ENCODE assay signal across 18 cellular contexts in the genomic region with DNA sequence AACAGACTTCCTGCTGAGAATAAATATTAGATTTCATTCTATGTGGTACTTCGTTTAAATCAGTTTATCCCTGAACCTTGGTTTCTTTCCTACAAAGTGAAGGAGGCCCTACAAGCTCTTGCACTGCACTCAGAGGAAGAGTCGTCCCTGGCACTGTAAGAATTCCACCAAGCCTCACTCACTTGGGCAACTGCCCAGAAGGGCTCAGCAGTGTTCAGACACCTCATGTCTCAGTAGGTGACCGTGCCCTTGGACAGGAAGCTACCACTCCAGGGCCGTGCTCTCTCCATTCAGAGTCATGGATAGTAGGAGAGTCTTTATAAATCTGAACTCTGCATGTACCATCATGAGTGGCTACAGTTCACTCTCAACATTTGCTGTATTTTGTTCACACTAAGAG.
DNase-seq lines count a peak whose midpoint lies in the region; ATAC-seq and TF ChIP-seq lines count a peak whose summit lies in the region.
"Had no signal": no experiment of that assay in that cellular context is flagged by ENCODE, and none has a peak within 500 bp of the region (broad histone marks: within the 10 kb centered on the region; RNA-seq: fewer than 3 reads in every experiment).

No MANE protein-coding gene starts in this region.

- H3K9me3 Mint-ChIP-seq in glutamatergic neuron (ENCODE audit: unreplicated experiment): peaks cover 4% of the 10 kb centered on the region
- no peaks in the 10 kb centered on the region for H3K9me3 Mint-ChIP-seq in activated CD4-positive, alpha-beta memory T cell treated with anti-CD3 and anti-CD28 coated beads, Interleukin-2, amount 10 ng/mL, durations not matched to agents 7 days and 5 days
- H3K9me3 Mint-ChIP-seq: activated T-helper 17 cell treated with anti-CD3 and anti-CD28 coated beads, Interleukin-2, amount 50 U/mL, for 72 hours had no signal

- H3K36me3 Mint-ChIP-seq in glutamatergic neuron (ENCODE audit: unreplicated experiment): peaks cover 7% of the 10 kb centered on the region
- H3K36me3 Mint-ChIP-seq in activated CD4-positive, alpha-beta memory T cell treated with anti-CD3 and anti-CD28 coated beads, Interleukin-2, amount 10 ng/mL, durations not matched to agents 7 days and 5 days (ENCODE audit: low read depth): no peaks in the 10 kb centered on the region

- POLR2A ChIA-PET in activated CD4-positive, alpha-beta memory T cell treated with anti-CD3 and anti-CD28 coated beads, Interleukin-2, amount 10 ng/mL, durations not matched to agents 7 days and 5 days (lab: Charles Lee): no interaction called here

- H3K27ac Mint-ChIP-seq in glutamatergic neuron (ENCODE audit: unreplicated experiment): peak overlapping the region; percentile 94
- no peak overlapping the region for H3K27ac Mint-ChIP-seq in activated CD4-positive, alpha-beta memory T cell treated with anti-CD3 and anti-CD28 coated beads, Interleukin-2, amount 10 ng/mL, durations not matched to agents 7 days and 5 days
- H3K27ac Mint-ChIP-seq: activated T-helper 17 cell treated with anti-CD3 and anti-CD28 coated beads, Interleukin-2, amount 50 U/mL, for 72 hours had no signal

- H3K4me3 Mint-ChIP-seq in glutamatergic neuron (ENCODE audit: unreplicated experiment): peak overlapping the region; percentile 68
- no peak overlapping the region for H3K4me3 Mint-ChIP-seq in activated CD4-positive, alpha-beta memory T cell treated with anti-CD3 and anti-CD28 coated beads, Interleukin-2, amount 10 ng/mL, durations not matched to agents 7 days and 5 days
- H3K4me3 Mint-ChIP-seq: activated T-helper 17 cell treated with anti-CD3 and anti-CD28 coated beads, Interleukin-2, amount 50 U/mL, for 72 hours had no signal

- DNase-seq in AG20443 (ENCODE audit: low spot score) (peak; percentile 35), glutamatergic neuron (no peak), myocyte (ENCODE audit: low read depth) (peak; percentile 59), islet precursor cell (no peak), NCI-H1417 (lab: John Stamatoyannopoulos, UW) (no peak)
- no peak for DNase-seq in activated CD4-positive, alpha-beta memory T cell treated with anti-CD3 and anti-CD28 coated beads, Interleukin-2, amount 10 ng/mL, durations not matched to agents 7 days and 5 days
- DNase-seq: activated CD4-positive, alpha-beta T cell treated with anti-CD3 and anti-CD28 coated beads, Interleukin-2, amount 50 U/mL, for 48 hours; body of pancreas; DMS153; erythroblast; hippocampal formation; KBM-7; NCI-H1694; NCI-H774; SHP77 had no signal

- no peak for TF ChIP-seq CTCF in glutamatergic neuron (IDR thresholded peaks at IDR 0.05; ENCODE audit: partially characterized antibody, unreplicated experiment)

- H3K4me1 Mint-ChIP-seq in glutamatergic neuron (ENCODE audit: low read depth, unreplicated experiment): peaks cover 40% of the 10 kb centered on the region
- no peaks in the 10 kb centered on the region for H3K4me1 Mint-ChIP-seq in activated CD4-positive, alpha-beta memory T cell treated with anti-CD3 and anti-CD28 coated beads, Interleukin-2, amount 10 ng/mL, durations not matched to agents 7 days and 5 days
- H3K4me1 Mint-ChIP-seq: activated T-helper 17 cell treated with anti-CD3 and anti-CD28 coated beads, Interleukin-2, amount 50 U/mL, for 72 hours had no signal

- ATAC-seq in SK-N-SH treated with all-trans-retinoic acid at 6 μM for 48 hours: peak; percentile 90
- ATAC-seq in GM21526 (IDR thresholded peaks at IDR 0.05; ENCODE audit: low FRiP score, unreplicated experiment): no peak
- ATAC-seq: activated T-helper 17 cell treated with anti-CD3 and anti-CD28 coated beads, Interleukin-2, amount 50 U/mL, for 72 hours; body of pancreas had no signal

- peaks cover 2% of the 10 kb centered on the region for H3K27me3 Mint-ChIP-seq in glutamatergic neuron (ENCODE audit: unreplicated experiment)
- peaks cover 37% of the 10 kb centered on the region for H3K27me3 Mint-ChIP-seq in activated CD4-positive, alpha-beta memory T cell treated with anti-CD3 and anti-CD28 coated beads, Interleukin-2, amount 10 ng/mL, durations not matched to agents 7 days and 5 days

- CTCF ChIA-PET in activated CD4-positive, alpha-beta memory T cell treated with anti-CD3 and anti-CD28 coated beads, Interleukin-2, amount 10 ng/mL, durations not matched to agents 7 days and 5 days (lab: Charles Lee): interaction anchor here (1.0 to 1.1 kb wide), 2 partner anchors 11 to 34 kb away, joined by 4 to 6 read pairs; no protein-coding TSS in a partner anchor

TF ChIP-seq in SK-N-SH treated with all-trans-retinoic acid at 6 μM for 48 hours, 23 proteins besides CTCF, POLR2A, EP300 and RAD21:
- TF ChIP-seq ZFP30 (CRISPR knock-in tag; IDR thresholded peaks at IDR 0.05) (no peak), ZFP3 (CRISPR knock-in tag; IDR thresholded peaks at IDR 0.05) (0 out of 2 replicates have a peak, but pooled peaks have one; percentile 9), BACH2 (CRISPR knock-in tag; IDR thresholded peaks at IDR 0.05; ENCODE audit: borderline replicate concordance) (no peak), ZNF565 (CRISPR knock-in tag; conservative IDR thresholded peaks at IDR 0.05; ENCODE audit: low read depth) (no peak), OSR1 (CRISPR knock-in tag; IDR thresholded peaks at IDR 0.05) (no peak), GLIS3 (CRISPR knock-in tag; IDR thresholded peaks at IDR 0.05) (no peak)
- TF ChIP-seq, protein P1, sequence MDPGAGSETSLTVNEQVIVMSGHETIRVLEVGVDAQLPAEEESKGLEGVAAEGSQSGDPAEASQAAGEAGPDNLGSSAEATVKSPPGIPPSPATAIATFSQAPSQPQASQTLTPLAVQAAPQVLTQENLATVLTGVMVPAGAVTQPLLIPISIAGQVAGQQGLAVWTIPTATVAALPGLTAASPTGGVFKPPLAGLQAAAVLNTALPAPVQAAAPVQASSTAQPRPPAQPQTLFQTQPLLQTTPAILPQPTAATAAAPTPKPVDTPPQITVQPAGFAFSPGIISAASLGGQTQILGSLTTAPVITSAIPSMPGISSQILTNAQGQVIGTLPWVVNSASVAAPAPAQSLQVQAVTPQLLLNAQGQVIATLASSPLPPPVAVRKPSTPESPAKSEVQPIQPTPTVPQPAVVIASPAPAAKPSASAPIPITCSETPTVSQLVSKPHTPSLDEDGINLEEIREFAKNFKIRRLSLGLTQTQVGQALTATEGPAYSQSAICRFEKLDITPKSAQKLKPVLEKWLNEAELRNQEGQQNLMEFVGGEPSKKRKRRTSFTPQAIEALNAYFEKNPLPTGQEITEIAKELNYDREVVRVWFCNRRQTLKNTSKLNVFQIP (CRISPR knock-in tag; IDR thresholded peaks at IDR 0.05; ENCODE audit: borderline replicate concordance, low read depth): no peak

Comparison
In these comparisons a context has a peak if more than half of its experiments do, and no peak if none do; other contexts are left out.
1. DNase-seq: peak in AG20443 (single experiment) and myocyte (single experiment); none in glutamatergic neuron (single experiment), islet precursor cell (single experiment), activated CD4-positive, alpha-beta memory T cell treated with anti-CD3 and anti-CD28 coated beads, Interleukin-2, amount 10 ng/mL, durations not matched to agents 7 days and 5 days (single experiment) and NCI-H1417 (0 of 3).